ENCODE assay signal across 20 cellular contexts in genomic region chr9:130427326-130427725, GRCh38.
"Had no signal": no experiment of that assay in that cellular context is flagged by ENCODE, and none has a peak within 500 bp of the region (broad histone marks: within the 10 kb centered on the region; RNA-seq: fewer than 3 reads in every experiment).

No MANE protein-coding gene starts in this region.

- H3K4me1 Mint-ChIP-seq: natural killer cell had no signal

- DNase-seq: activated CD4-positive, alpha-beta T cell treated with anti-CD3 and anti-CD28 coated beads, Interleukin-2, amount 50 U/mL, for 48 hours; activated CD8-positive, alpha-beta memory T cell treated with anti-CD3 and anti-CD28 coated beads, Interleukin-2, amount 50 U/mL, for 48 hours; activated naive CD4-positive, alpha-beta T cell; activated T-cell treated with anti-CD3 and anti-CD28 coated beads, Interleukin-2, amount 50 U/mL, for 4 hours; midbrain; natural killer cell; ovary; stimulated activated CD4-positive, alpha-beta T cell treated with anti-CD3 and anti-CD28 coated beads, Interleukin-12 subunit alpha, Interleukin-12 subunit beta, amount 100 ng/mL, for 4 hours; stimulated activated CD4-positive, alpha-beta T cell treated with anti-CD3 and anti-CD28 coated beads, Interleukin-4, amount 100 ng/mL, for 4 hours; T-helper 9 cell; thyroid gland; upper lobe of right lung had no signal

- H3K4me1 ChIP-seq: prostate gland, upper lobe of right lung had no signal

- H3K4me3 ChIP-seq: coronary artery, lung, ovary, prostate gland, thyroid gland, upper lobe of right lung had no signal

- H3K36me3 ChIP-seq: ovary, prostate gland, thyroid gland, upper lobe of right lung had no signal

- H3K36me3 Mint-ChIP-seq: activated naive CD8-positive, alpha-beta T cell; natural killer cell; WTC11 had no signal

- H3K4me3 Mint-ChIP-seq: activated naive CD8-positive, alpha-beta T cell; activated T-cell treated with anti-CD3 and anti-CD28 coated beads, Interleukin-2, amount 50 U/mL, for 4 hours; endodermal cell; natural killer cell; stimulated activated naive CD8-positive, alpha-beta T cell treated with anti-CD3 and anti-CD28 coated beads, Interleukin-15, Interleukin-2, amounts not matched to agents 100 ng/mL and 50 ng/mL, for 24 hours; WTC11 had no signal

- H3K27ac ChIP-seq: coronary artery, ovary, prostate gland, thyroid gland, upper lobe of right lung had no signal

- ATAC-seq: activated T-cell treated with anti-CD3 and anti-CD28 coated beads, Interleukin-2, amount 50 U/mL, for 4 hours; natural killer cell had no signal

- H3K27ac Mint-ChIP-seq: activated naive CD8-positive, alpha-beta T cell; activated T-helper 2 cell treated with anti-CD3 and anti-CD28 coated beads, Interferon-gamma antibody, Interleukin-2, Interleukin-4, amounts not matched to agents 10 μg/mL and 5 μg/mL and 100 μg/mL, durations not matched to agents 14 hours and 24 hours and 36 hours; endodermal cell; natural killer cell; stimulated activated naive CD8-positive, alpha-beta T cell treated with anti-CD3 and anti-CD28 coated beads, Interleukin-15, Interleukin-2, amounts not matched to agents 100 ng/mL and 50 ng/mL, for 24 hours had no signal

- H3K9me3 ChIP-seq: ovary, prostate gland, thyroid gland, upper lobe of right lung had no signal

- H3K9me3 Mint-ChIP-seq: activated T-cell treated with anti-CD3 and anti-CD28 coated beads, Interleukin-2, amount 50 U/mL, for 4 hours; activated T-helper 2 cell treated with anti-CD3 and anti-CD28 coated beads, Interferon-gamma antibody, Interleukin-2, Interleukin-4, amounts not matched to agents 10 μg/mL and 5 μg/mL and 100 μg/mL, durations not matched to agents 14 hours and 24 hours and 36 hours; natural killer cell; stimulated activated naive CD8-positive, alpha-beta T cell treated with anti-CD3 and anti-CD28 coated beads, Interleukin-15, Interleukin-2, amounts not matched to agents 100 ng/mL and 50 ng/mL, for 24 hours; WTC11 had no signal

- H3K27me3 ChIP-seq: ovary, thyroid gland had no signal
